1 cellular context compared by ENCODE assay signal in the genomic region with DNA sequence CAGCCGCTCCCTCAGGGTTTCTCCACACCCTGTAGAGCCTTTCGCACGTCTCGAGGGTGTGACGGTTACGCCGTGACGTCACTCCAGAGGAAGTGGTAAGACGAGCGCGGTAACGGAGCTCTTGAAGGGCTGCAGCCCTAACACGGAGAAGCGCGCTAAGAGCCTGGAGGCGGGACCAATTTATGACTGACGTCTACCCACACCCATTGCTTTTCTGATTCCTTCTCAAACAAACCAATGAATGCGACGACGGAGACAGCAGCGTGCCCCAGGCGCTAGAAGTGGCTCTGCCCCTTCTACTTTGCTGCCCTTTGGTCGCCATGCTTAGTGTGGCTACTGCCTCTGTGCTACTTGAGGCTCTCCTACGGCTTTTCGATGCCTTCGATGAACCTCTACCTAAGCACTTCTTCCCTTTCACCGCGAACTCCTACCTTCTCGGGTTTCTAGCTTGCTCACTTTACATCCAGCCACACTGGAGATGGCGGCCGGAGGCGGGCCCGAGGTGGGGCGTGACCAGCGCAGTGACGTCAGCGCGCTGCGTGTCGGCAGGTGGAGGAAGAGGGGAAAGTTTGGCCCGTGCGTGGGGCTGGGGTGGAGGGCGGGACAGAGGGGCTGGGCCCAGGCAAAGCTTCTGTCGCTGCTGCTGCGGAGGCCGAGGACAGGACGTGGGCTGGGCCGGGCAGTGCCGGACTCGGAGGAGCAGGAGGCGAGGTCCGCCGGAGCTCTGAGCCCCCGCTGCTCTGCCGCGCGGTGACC.
TF ChIP-seq lines count a peak whose summit lies in the region.

A gene (plus strand): TSS at position 572 of the 756 bp plus-strand sequence. CDS start 340 bp downstream, outside the sequence.

TF ChIP-seq in K562, 482 proteins besides CTCF, POLR2A, EP300 and RAD21 (continued from another document and continues in another):
- TF ChIP-seq, protein P1, sequence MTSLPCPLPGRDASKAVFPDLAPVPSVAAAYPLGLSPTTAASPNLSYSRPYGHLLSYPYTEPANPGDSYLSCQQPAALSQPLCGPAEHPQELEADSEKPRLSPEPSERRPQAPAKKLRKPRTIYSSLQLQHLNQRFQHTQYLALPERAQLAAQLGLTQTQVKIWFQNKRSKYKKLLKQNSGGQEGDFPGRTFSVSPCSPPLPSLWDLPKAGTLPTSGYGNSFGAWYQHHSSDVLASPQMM (CRISPR knock-in tag; IDR thresholded peaks at IDR 0.05) = no peak
- TF ChIP-seq KAT2B (IDR thresholded peaks at IDR 0.05; ENCODE audit: low read depth, low read length) (no peak), IRF2 (CRISPR knock-in tag; IDR thresholded peaks at IDR 0.05) (no peak), HMGN3 (IDR thresholded peaks at IDR 0.05; ENCODE audit: borderline replicate concordance, extremely low read depth, insufficient read length, low read depth, low read length) (no peak), ZNF551 (CRISPR knock-in tag; IDR thresholded peaks at IDR 0.05) (no peak), KHSRP (IDR thresholded peaks at IDR 0.05) (peak; percentile 99), MECOM (CRISPR knock-in tag; IDR thresholded peaks at IDR 0.05) (no peak), PCBP2 (IDR thresholded peaks at IDR 0.05; ENCODE audit: low read depth, low read length, poor library complexity, severe bottlenecking) (no peak), HDAC8 (tag; IDR thresholded peaks at IDR 0.05) (0 out of 2 replicates have a peak, but pooled peaks have one; percentile 17), NUFIP1 (IDR thresholded peaks at IDR 0.05; ENCODE audit: partially characterized antibody) (no peak), HDGF (IDR thresholded peaks at IDR 0.05) (no peak), ZNF224 (CRISPR knock-in tag; IDR thresholded peaks at IDR 0.05) (no peak), MEF2A (IDR thresholded peaks at IDR 0.05; ENCODE audit: control insufficient read depth, low read depth, low read length) (no peak), ELF1 (tag; IDR thresholded peaks at IDR 0.05) (peak; percentile 88), NCOA2 (IDR thresholded peaks at IDR 0.05; ENCODE audit: partially characterized antibody in 2 of 2) (no peak), NR1H2 (CRISPR knock-in tag; IDR thresholded peaks at IDR 0.05) (no peak), ZFP30 (CRISPR knock-in tag; IDR thresholded peaks at IDR 0.05; ENCODE audit: borderline replicate concordance) (no peak)
- TF ChIP-seq, protein P2, sequence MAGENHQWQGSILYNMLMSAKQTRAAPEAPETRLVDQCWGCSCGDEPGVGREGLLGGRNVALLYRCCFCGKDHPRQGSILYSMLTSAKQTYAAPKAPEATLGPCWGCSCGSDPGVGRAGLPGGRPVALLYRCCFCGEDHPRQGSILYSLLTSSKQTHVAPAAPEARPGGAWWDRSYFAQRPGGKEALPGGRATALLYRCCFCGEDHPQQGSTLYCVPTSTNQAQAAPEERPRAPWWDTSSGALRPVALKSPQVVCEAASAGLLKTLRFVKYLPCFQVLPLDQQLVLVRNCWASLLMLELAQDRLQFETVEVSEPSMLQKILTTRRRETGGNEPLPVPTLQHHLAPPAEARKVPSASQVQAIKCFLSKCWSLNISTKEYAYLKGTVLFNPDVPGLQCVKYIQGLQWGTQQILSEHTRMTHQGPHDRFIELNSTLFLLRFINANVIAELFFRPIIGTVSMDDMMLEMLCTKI (IDR thresholded peaks at IDR 0.05; ENCODE audit: partially characterized antibody) = no peak
- TF ChIP-seq, protein P3, sequence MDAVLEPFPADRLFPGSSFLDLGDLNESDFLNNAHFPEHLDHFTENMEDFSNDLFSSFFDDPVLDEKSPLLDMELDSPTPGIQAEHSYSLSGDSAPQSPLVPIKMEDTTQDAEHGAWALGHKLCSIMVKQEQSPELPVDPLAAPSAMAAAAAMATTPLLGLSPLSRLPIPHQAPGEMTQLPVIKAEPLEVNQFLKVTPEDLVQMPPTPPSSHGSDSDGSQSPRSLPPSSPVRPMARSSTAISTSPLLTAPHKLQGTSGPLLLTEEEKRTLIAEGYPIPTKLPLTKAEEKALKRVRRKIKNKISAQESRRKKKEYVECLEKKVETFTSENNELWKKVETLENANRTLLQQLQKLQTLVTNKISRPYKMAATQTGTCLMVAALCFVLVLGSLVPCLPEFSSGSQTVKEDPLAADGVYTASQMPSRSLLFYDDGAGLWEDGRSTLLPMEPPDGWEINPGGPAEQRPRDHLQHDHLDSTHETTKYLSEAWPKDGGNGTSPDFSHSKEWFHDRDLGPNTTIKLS (IDR thresholded peaks at IDR 0.05; ENCODE audit: borderline replicate concordance, low read depth) = peak; percentile 64; the same call in 1 of the 2 replicates
- TF ChIP-seq, protein P4, sequence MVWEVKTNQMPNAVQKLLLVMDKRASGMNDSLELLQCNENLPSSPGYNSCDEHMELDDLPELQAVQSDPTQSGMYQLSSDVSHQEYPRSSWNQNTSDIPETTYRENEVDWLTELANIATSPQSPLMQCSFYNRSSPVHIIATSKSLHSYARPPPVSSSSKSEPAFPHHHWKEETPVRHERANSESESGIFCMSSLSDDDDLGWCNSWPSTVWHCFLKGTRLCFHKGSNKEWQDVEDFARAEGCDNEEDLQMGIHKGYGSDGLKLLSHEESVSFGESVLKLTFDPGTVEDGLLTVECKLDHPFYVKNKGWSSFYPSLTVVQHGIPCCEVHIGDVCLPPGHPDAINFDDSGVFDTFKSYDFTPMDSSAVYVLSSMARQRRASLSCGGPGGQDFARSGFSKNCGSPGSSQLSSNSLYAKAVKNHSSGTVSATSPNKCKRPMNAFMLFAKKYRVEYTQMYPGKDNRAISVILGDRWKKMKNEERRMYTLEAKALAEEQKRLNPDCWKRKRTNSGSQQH (CRISPR knock-in tag; IDR thresholded peaks at IDR 0.05) = no peak; the same call in 1 of the 2 replicates
- TF ChIP-seq, protein P5, sequence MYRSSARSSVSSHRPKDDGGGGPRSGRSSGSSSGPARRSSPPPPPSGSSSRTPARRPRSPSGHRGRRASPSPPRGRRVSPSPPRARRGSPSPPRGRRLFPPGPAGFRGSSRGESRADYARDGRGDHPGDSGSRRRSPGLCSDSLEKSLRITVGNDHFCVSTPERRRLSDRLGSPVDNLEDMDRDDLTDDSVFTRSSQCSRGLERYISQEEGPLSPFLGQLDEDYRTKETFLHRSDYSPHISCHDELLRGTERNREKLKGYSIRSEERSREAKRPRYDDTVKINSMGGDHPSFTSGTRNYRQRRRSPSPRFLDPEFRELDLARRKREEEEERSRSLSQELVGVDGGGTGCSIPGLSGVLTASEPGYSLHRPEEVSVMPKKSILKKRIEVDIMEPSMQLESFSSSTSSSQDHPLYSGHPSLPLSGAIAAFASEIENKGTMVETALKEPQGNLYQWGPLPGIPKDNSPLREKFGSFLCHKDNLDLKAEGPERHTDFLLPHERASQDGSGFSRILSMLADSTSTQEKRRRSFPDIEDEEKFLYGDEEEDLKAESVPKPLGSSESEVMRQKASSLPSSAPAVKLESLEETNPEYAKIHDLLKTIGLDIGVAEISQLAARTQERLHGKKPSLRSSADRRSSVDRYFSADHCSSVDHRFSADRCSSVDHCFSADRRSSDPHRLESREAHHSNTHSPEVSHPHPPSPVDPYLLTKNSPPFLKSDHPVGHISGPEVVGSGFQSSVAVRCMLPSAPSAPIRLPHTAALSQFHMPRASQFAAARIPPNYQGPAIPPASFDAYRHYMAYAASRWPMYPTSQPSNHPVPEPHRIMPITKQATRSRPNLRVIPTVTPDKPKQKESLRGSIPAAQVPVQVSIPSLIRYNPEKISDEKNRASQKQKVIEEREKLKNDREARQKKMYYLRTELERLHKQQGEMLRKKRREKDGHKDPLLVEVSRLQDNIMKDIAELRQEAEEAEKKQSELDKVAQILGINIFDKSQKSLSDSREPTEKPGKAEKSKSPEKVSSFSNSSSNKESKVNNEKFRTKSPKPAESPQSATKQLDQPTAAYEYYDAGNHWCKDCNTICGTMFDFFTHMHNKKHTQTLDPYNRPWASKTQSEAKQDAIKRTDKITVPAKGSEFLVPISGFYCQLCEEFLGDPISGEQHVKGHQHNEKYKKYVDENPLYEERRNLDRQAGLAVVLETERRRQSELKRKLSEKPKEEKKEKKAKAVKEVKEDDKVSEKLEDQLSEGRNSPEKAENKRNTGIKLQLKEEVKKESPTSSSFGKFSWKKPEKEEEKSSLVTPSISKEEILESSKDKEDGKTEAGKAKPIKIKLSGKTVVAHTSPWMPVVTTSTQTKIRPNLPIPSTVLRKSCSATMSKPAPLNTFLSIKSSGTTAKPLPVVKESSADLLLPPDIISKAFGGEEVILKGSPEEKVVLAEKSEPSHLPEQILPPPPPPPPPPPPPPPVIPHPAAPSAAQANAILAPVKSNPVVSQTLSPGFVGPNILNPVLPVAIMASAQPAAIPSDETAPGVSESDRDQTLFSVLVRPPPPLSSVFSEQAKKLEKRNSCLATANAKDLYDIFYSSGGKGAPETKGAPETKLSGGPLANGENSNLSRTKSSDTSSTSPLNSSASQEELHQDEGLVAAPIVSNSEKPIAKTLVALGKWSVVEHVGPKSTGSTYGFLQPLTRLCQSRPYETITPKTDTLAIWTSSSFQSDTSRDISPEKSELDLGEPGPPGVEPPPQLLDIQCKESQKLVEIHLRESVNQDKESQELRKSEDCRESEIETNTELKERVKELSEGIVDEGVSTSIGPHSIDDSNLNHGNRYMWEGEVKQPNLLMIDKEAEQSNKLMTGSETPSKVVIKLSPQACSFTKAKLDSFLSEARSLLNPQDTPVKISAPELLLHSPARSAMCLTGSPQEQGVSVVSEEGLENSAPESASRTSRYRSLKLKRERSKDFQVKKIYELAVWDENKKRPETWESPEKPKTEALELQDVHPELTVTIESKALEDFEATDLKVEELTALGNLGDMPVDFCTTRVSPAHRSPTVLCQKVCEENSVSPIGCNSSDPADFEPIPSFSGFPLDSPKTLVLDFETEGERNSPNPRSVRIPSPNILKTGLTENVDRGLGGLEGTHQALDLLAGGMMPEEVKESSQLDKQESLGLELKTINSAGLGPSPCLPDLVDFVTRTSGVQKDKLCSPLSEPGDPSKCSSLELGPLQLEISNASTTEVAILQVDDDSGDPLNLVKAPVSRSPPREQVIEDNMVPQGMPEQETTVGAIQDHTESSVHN (IDR thresholded peaks at IDR 0.05; ENCODE audit: borderline replicate concordance in 1 of 2, low read depth in 1 of 2) = peak in 1 of 2 experiments; percentile 80; a peak in 2 of 4 replicates
- TF ChIP-seq, protein P6, sequence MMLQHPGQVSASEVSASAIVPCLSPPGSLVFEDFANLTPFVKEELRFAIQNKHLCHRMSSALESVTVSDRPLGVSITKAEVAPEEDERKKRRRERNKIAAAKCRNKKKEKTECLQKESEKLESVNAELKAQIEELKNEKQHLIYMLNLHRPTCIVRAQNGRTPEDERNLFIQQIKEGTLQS (IDR thresholded peaks at IDR 0.05) = peak; percentile 98
- TF ChIP-seq, protein P6 (CRISPR knock-in tag; conservative IDR thresholded peaks at IDR 0.05) = 0 out of 2 replicates have a peak, but pooled peaks have one; percentile 56
- TF ChIP-seq, protein P7, sequence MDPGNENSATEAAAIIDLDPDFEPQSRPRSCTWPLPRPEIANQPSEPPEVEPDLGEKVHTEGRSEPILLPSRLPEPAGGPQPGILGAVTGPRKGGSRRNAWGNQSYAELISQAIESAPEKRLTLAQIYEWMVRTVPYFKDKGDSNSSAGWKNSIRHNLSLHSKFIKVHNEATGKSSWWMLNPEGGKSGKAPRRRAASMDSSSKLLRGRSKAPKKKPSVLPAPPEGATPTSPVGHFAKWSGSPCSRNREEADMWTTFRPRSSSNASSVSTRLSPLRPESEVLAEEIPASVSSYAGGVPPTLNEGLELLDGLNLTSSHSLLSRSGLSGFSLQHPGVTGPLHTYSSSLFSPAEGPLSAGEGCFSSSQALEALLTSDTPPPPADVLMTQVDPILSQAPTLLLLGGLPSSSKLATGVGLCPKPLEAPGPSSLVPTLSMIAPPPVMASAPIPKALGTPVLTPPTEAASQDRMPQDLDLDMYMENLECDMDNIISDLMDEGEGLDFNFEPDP (CRISPR knock-in tag; IDR thresholded peaks at IDR 0.05) = no peak
- TF ChIP-seq, protein P8, sequence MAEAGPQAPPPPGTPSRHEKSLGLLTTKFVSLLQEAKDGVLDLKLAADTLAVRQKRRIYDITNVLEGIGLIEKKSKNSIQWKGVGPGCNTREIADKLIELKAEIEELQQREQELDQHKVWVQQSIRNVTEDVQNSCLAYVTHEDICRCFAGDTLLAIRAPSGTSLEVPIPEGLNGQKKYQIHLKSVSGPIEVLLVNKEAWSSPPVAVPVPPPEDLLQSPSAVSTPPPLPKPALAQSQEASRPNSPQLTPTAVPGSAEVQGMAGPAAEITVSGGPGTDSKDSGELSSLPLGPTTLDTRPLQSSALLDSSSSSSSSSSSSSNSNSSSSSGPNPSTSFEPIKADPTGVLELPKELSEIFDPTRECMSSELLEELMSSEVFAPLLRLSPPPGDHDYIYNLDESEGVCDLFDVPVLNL (CRISPR knock-in tag; IDR thresholded peaks at IDR 0.05; ENCODE audit: low read depth) = no peak
- TF ChIP-seq, protein P9, sequence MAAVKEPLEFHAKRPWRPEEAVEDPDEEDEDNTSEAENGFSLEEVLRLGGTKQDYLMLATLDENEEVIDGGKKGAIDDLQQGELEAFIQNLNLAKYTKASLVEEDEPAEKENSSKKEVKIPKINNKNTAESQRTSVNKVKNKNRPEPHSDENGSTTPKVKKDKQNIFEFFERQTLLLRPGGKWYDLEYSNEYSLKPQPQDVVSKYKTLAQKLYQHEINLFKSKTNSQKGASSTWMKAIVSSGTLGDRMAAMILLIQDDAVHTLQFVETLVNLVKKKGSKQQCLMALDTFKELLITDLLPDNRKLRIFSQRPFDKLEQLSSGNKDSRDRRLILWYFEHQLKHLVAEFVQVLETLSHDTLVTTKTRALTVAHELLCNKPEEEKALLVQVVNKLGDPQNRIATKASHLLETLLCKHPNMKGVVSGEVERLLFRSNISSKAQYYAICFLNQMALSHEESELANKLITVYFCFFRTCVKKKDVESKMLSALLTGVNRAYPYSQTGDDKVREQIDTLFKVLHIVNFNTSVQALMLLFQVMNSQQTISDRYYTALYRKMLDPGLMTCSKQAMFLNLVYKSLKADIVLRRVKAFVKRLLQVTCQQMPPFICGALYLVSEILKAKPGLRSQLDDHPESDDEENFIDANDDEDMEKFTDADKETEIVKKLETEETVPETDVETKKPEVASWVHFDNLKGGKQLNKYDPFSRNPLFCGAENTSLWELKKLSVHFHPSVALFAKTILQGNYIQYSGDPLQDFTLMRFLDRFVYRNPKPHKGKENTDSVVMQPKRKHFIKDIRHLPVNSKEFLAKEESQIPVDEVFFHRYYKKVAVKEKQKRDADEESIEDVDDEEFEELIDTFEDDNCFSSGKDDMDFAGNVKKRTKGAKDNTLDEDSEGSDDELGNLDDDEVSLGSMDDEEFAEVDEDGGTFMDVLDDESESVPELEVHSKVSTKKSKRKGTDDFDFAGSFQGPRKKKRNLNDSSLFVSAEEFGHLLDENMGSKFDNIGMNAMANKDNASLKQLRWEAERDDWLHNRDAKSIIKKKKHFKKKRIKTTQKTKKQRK (IDR thresholded peaks at IDR 0.05; ENCODE audit: borderline replicate concordance, low read depth, low read length) = peak; percentile 57; the same call in 1 of the 2 replicates
- TF ChIP-seq, protein P10, sequence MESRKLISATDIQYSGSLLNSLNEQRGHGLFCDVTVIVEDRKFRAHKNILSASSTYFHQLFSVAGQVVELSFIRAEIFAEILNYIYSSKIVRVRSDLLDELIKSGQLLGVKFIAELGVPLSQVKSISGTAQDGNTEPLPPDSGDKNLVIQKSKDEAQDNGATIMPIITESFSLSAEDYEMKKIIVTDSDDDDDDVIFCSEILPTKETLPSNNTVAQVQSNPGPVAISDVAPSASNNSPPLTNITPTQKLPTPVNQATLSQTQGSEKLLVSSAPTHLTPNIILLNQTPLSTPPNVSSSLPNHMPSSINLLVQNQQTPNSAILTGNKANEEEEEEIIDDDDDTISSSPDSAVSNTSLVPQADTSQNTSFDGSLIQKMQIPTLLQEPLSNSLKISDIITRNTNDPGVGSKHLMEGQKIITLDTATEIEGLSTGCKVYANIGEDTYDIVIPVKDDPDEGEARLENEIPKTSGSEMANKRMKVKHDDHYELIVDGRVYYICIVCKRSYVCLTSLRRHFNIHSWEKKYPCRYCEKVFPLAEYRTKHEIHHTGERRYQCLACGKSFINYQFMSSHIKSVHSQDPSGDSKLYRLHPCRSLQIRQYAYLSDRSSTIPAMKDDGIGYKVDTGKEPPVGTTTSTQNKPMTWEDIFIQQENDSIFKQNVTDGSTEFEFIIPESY (CRISPR knock-in tag; IDR thresholded peaks at IDR 0.05) = no peak; the same call in 1 of the 2 replicates
